Comparison of ENCODE assay signal across 8 cellular contexts in the genomic region with DNA sequence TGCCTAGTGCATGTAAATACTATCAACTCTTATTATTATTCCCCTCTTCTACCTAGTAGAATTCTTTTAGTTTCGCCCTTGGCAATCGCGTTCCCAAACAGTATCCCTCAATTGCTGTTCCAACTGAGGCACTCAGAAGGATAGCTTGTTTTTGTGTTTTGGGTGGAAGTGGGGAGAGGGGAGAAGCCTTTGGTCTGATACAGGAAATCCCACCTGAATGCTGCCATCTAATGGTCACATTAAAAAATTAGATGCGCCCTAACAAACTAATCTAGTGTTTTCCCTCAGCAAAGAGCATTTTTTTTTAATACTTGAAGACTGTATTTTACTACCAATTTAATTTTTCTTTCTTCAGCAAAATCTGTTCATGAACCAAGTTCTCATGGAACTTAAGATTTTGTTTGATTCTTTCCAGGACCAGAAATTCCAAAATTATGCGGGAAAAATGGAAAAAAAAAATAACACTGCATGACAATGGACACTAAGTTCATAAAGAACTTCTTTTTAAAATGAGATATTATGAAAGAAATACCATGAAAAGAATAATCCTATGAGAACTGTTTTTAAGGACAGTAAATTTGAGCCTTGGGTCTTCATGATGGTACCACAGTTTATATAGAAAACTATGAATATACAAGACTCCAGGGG. TPM values are rescaled to one million over a fixed set of nuclear protein-coding genes. Genes with fewer than 3 reads are reported as not detected.
DNase-seq lines count a peak whose midpoint lies in the region; ATAC-seq and TF ChIP-seq lines count a peak whose summit lies in the region.

No MANE protein-coding gene starts in this region.

- H3K9me3 ChIP-seq in body of pancreas = no peaks in the 10 kb centered on the region

- no peak overlapping the region for H3K27ac ChIP-seq in body of pancreas

- H3K36me3 ChIP-seq in body of pancreas (replicated peaks in 1 of 2; ENCODE audit: insufficient read depth in 1 of 2, low read depth in 2 of 2) = no peaks in the 10 kb centered on the region

- DNase-seq in NCI-H2081 (lab: John Stamatoyannopoulos, UW) (peak; percentile 27 to 65), NCI-H2081 treated with DMSO at 0.1 percent for 48 hours (lab: John Stamatoyannopoulos, UW) (no peak), NCI-H1092 treated with DMSO at 0.1 percent for 48 hours (lab: John Stamatoyannopoulos, UW) (peak; percentile 51), body of pancreas (no peak), lung microvascular endothelial cell (ENCODE audit: low read depth in 2 of 2) (peak; percentile 13 to 35), HuH-7 (ENCODE audit: low spot score) (no peak)

- intact Hi-C loops in body of pancreas (cut with DNase I) = loop anchor here (10.0 kb wide), 1 partner anchor 83 kb away; no protein-coding TSS in a partner anchor

- peaks cover 12% of the 10 kb centered on the region for H3K4me1 ChIP-seq in body of pancreas

- 34 to 41% methylated on average over 5 of the region's 5 CpGs for WGBS in body of pancreas, 2 donors

- H3K27me3 ChIP-seq in body of pancreas = no peaks in the 10 kb centered on the region

- no peak overlapping the region for H3K4me3 ChIP-seq in body of pancreas

- TF ChIP-seq CTCF in body of pancreas (IDR thresholded peaks at IDR 0.05) = peak; percentile 40 to 58 (median 53)

- no peak for ATAC-seq in body of pancreas
- ATAC-seq in HG03469 (IDR thresholded peaks at IDR 0.05; ENCODE audit: unreplicated experiment) = no peak
- no peak for ATAC-seq in HG03565 (IDR thresholded peaks at IDR 0.05; ENCODE audit: unreplicated experiment)

- no peak for TF ChIP-seq POLR2A in body of pancreas (IDR thresholded peaks at IDR 0.05)

RNA-seq across cellular contexts. Expression of a gene that starts 22.2 kb away (rescaled TPM):
- total RNA-seq in body of pancreas (not detected), lung microvascular endothelial cell (1.8 and 3.5 TPM in 2 replicates)

Comparison
In these comparisons a context has a peak if more than half of its experiments do, and no peak if none do; other contexts are left out.
1. DNase-seq: peak in NCI-H2081 (2 of 2), NCI-H1092 treated with DMSO at 0.1 percent for 48 hours (single experiment) and lung microvascular endothelial cell (2 of 2); none in NCI-H2081 treated with DMSO at 0.1 percent for 48 hours (single experiment), body of pancreas (0 of 4) and HuH-7 (single experiment).